In genomic region chr5:1998716-1999317, GRCh38 we compare ENCODE assay signal across 26 cellular contexts.
"Had no signal": no experiment of that assay in that cellular context is flagged by ENCODE, and none has a peak within 500 bp of the region (broad histone marks: within the 10 kb centered on the region; RNA-seq: fewer than 3 reads in every experiment).

No MANE protein-coding gene starts in this region.

- H3K4me1 ChIP-seq: gastrocnemius medialis, left ventricle myocardium inferior, pancreas, right atrium auricular region, stomach, tibial artery had no signal

- H3K4me1 Mint-ChIP-seq: central memory CD8-positive, alpha-beta T cell; endodermal cell; memory B cell; naive thymus-derived CD4-positive, alpha-beta T cell; stimulated activated naive B cell treated with anti-CD40 and anti-IgM and Interleukin-4, amounts not matched to agents 10 μg/mL and 1 μg/mL and 100 μg/mL, for 72 hours had no signal

- DNase-seq: activated CD4-positive, alpha-beta T cell treated with anti-CD3 and anti-CD28 coated beads for 1 hour; activated CD4-positive, alpha-beta T cell treated with anti-CD3 and anti-CD28 coated beads, Interleukin-2, amount 10 ng/mL, durations not matched to agents 7 days and 5 days; activated CD8-positive, alpha-beta T cell treated with anti-CD3 and anti-CD28 coated beads for 36 hours; activated effector memory CD4-positive, alpha-beta T cell treated with Interleukin-2 at 50 U/mL for 16 hours; activated naive CD4-positive, alpha-beta T cell treated with anti-CD3 and anti-CD28 coated beads, Interleukin-2, amount 50 U/mL, for 16 hours; amniotic stem cell; endodermal cell; esophagus squamous epithelium; gastrocnemius medialis; left ventricle myocardium inferior; midbrain; naive thymus-derived CD4-positive, alpha-beta T cell; pancreas; stimulated activated CD4-positive, alpha-beta T cell treated with anti-CD3 and anti-CD28 coated beads, Interleukin-15, amount 100 ng/mL, for 24 hours; stimulated activated CD4-positive, alpha-beta T cell treated with anti-CD3 and anti-CD28 coated beads, Interleukin-2, amount 100 ng/mL, for 24 hours; stimulated activated naive B cell treated with anti-CD40 and anti-IgM and Interleukin-4, amounts not matched to agents 10 μg/mL and 1 μg/mL and 100 μg/mL, for 72 hours; stomach; T-helper 2 cell; tibial artery had no signal

- H3K9me3 Mint-ChIP-seq: endodermal cell had no signal

- H3K4me3 Mint-ChIP-seq: activated CD4-positive, alpha-beta T cell treated with anti-CD3 and anti-CD28 coated beads, Interleukin-2, amount 10 ng/mL, durations not matched to agents 7 days and 5 days; activated CD8-positive, alpha-beta T cell treated with anti-CD3 and anti-CD28 coated beads for 36 hours; central memory CD8-positive, alpha-beta T cell; dendritic cell treated with granulocyte-macrophage colony-stimulating factor and Interleukin-4, amounts not matched to agents 40 ng/mL and 50 ng/mL, for 4 days; endodermal cell; memory B cell; naive thymus-derived CD4-positive, alpha-beta T cell; stimulated activated naive B cell treated with anti-CD40 and anti-IgM and Interleukin-4, amounts not matched to agents 10 μg/mL and 1 μg/mL and 100 μg/mL, for 72 hours; WTC11 had no signal

- H3K27ac Mint-ChIP-seq: activated CD4-positive, alpha-beta T cell treated with anti-CD3 and anti-CD28 coated beads, Interleukin-2, amount 10 ng/mL, durations not matched to agents 7 days and 5 days; activated CD8-positive, alpha-beta T cell treated with anti-CD3 and anti-CD28 coated beads for 36 hours; dendritic cell treated with granulocyte-macrophage colony-stimulating factor and Interleukin-4, amounts not matched to agents 40 ng/mL and 50 ng/mL, for 4 days; endodermal cell; memory B cell; naive thymus-derived CD4-positive, alpha-beta T cell; stimulated activated naive B cell treated with anti-CD40 and anti-IgM and Interleukin-4, amounts not matched to agents 10 μg/mL and 1 μg/mL and 100 μg/mL, for 72 hours; WTC11 had no signal

- H3K36me3 Mint-ChIP-seq: memory B cell; stimulated activated naive B cell treated with anti-CD40 and anti-IgM and Interleukin-4, amounts not matched to agents 10 μg/mL and 1 μg/mL and 100 μg/mL, for 72 hours had no signal

- H3K27ac ChIP-seq: esophagus squamous epithelium, gastrocnemius medialis, hepatocyte, left ventricle myocardium inferior, pancreas, right atrium auricular region, stomach, tibial artery had no signal

- H3K9me3 ChIP-seq: esophagus squamous epithelium, gastrocnemius medialis, left ventricle myocardium inferior, pancreas, right atrium auricular region, tibial artery had no signal

- ATAC-seq: activated CD8-positive, alpha-beta T cell treated with anti-CD3 and anti-CD28 coated beads for 36 hours; gastrocnemius medialis; naive thymus-derived CD4-positive, alpha-beta T cell; SK-N-SH treated with all-trans-retinoic acid at 6 μM for 48 hours; stimulated activated naive B cell treated with anti-CD40 and anti-IgM and Interleukin-4, amounts not matched to agents 10 μg/mL and 1 μg/mL and 100 μg/mL, for 72 hours; WTC11 had no signal

- H3K4me3 ChIP-seq: esophagus squamous epithelium, gastrocnemius medialis, hepatocyte, left ventricle myocardium inferior, pancreas, right atrium auricular region, stomach, tibial artery had no signal

- H3K36me3 ChIP-seq: esophagus squamous epithelium, gastrocnemius medialis, left ventricle myocardium inferior, pancreas, right atrium auricular region, stomach, tibial artery had no signal

- H3K27me3 ChIP-seq: gastrocnemius medialis, pancreas, right atrium auricular region, tibial artery had no signal

- H3K27me3 Mint-ChIP-seq: activated CD4-positive, alpha-beta T cell treated with anti-CD3 and anti-CD28 coated beads, Interleukin-2, amount 10 ng/mL, durations not matched to agents 7 days and 5 days; dendritic cell treated with granulocyte-macrophage colony-stimulating factor and Interleukin-4, amounts not matched to agents 40 ng/mL and 50 ng/mL, for 4 days had no signal
